22 cellular contexts compared by ENCODE assay signal in the genomic region with DNA sequence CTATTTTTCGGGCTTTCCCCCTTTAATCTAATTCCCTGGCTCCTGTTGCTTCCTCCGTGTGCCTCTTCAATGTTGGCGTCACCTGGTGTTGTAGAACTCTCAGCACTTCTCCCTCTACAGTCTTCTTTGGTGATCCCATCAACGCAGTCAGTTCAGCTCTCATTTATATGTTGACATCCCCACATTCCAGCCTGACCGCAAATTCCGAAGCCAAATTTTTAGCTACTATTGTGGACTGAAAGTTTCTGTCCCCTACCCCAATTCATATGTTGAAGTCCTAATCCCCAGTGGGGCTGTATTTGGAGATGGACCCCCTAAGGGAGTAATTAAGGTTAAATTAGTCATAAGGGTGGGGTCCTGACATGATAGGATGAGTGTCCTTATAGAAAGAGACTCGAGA.
"Had no signal": no experiment of that assay in that cellular context is flagged by ENCODE, and none has a peak within 500 bp of the region (broad histone marks: within the 10 kb centered on the region; RNA-seq: fewer than 3 reads in every experiment).

No MANE protein-coding gene starts in this region.

- H3K4me1 ChIP-seq: colonic mucosa had no signal

- H3K9me3 ChIP-seq: ascending aorta, breast epithelium, colonic mucosa had no signal

- FAIRE-seq: frontal cortex had no signal

- H3K4me3 ChIP-seq: ascending aorta, breast epithelium, cardiac muscle cell, colonic mucosa had no signal

- H3K27me3 ChIP-seq: ascending aorta, breast epithelium, cardiac muscle cell, colonic mucosa had no signal

- H3K36me3 ChIP-seq: ascending aorta, breast epithelium, cardiac muscle cell, colonic mucosa had no signal

- DNase-seq: activated CD4-positive, alpha-beta T cell treated with anti-CD3 and anti-CD28 coated beads for 1 hour; activated CD4-positive, alpha-beta T cell treated with anti-CD3 and anti-CD28 coated beads for 4 hours; activated CD4-positive, alpha-beta T cell treated with anti-CD3 and anti-CD28 coated beads, Interleukin-2, amount 10 ng/mL, durations not matched to agents 7 days and 5 days; activated CD4-positive, alpha-beta T cell treated with anti-CD3 and anti-CD28 coated beads, Interleukin-2, amount 50 U/mL, for 48 hours; activated CD8-positive, alpha-beta memory T cell treated with anti-CD3 and anti-CD28 coated beads for 24 hours; activated CD8-positive, alpha-beta T cell treated with anti-CD3 and anti-CD28 coated beads for 36 hours; activated effector memory CD4-positive, alpha-beta T cell treated with anti-CD3 and anti-CD28 coated beads, Interleukin-2, amount 50 U/mL, for 16 hours; activated naive CD4-positive, alpha-beta T cell treated with anti-CD3 and anti-CD28 coated beads for 36 hours; activated naive CD8-positive, alpha-beta T cell treated with anti-CD3 and anti-CD28 coated beads, Interleukin-2, amount 10 ng/mL, durations not matched to agents 7 days and 5 days; activated T-cell treated with anti-CD3 and anti-CD28 coated beads, Interleukin-2, amount 50 U/mL, for 1 hour; activated T-cell treated with anti-CD3 and anti-CD28 coated beads, Interleukin-2, amount 50 U/mL, for 48 hours; central memory CD4-positive, alpha-beta T cell; cerebellar nuclear complex; colonic mucosa; effector CD8-positive, alpha-beta T cell; foreskin fibroblast; head of caudate nucleus; T-helper 2 cell had no signal

- H3K27ac ChIP-seq: ascending aorta, breast epithelium, cardiac muscle cell, colonic mucosa had no signal
